In genomic region chr17:82598256-82599011, GRCh38 we compare ENCODE assay signal across 13 cellular contexts. TPM values are rescaled to one million over a fixed set of nuclear protein-coding genes. Genes with fewer than 3 reads are reported as not detected.
A peak's percentile ranks its signal among the peaks of the same experiment; 100 is the strongest.
DNase-seq lines count a peak whose midpoint lies in the region; ATAC-seq, FAIRE-seq and TF ChIP-seq lines count a peak whose summit lies in the region.
"Had no signal": no experiment of that assay in that cellular context is flagged by ENCODE, and none has a peak within 500 bp of the region (broad histone marks: within the 10 kb centered on the region; RNA-seq: fewer than 3 reads in every experiment).

No MANE protein-coding gene starts in this region.

- H3K9me3 ChIP-seq in AG04450 (ENCODE audit: control insufficient read depth, insufficient read depth, low read length) (peaks cover 4% of the 10 kb centered on the region; the same call in 1 of the 2 replicates), HEK293 (ENCODE audit: control insufficient read depth, insufficient read depth, low read depth, low read length) (no peaks in the 10 kb centered on the region), astrocyte (ENCODE audit: insufficient read depth, low read depth, low read length) (no peaks in the 10 kb centered on the region), neural progenitor cell (ENCODE audit: low read depth) (no peaks in the 10 kb centered on the region)
- H3K9me3 ChIP-seq: body of pancreas had no signal

- POLR2A ChIA-PET in AG04450 (lab: Yijun Ruan, JAX), result interaction anchor here (0.6 to 1.1 kb wide), 2 partner anchors 13 to 52 kb away, joined by 5 to 7 read pairs; no protein-coding TSS in a partner anchor
- POLR2A ChIA-PET in HEK293 (lab: Yijun Ruan, JAX), result no interaction called here

- FAIRE-seq in astrocyte (lab: Jason Lieb, UNC), result peak; percentile 72

- H3F3A ChIP-seq in neural progenitor cell (ENCODE audit: low read depth), result peaks cover 9% of the 10 kb centered on the region

- no peak overlapping the region for H3K4me3 Mint-ChIP-seq in astrocyte (ENCODE audit: unreplicated experiment)
- H3K4me3 Mint-ChIP-seq in neural progenitor cell, result no peak overlapping the region
- H3K4me3 Mint-ChIP-seq: CD4-positive, alpha-beta memory T cell had no signal

- H3K27ac ChIP-seq in AG04450 (ENCODE audit: low read depth, low read length) (peak overlapping the region; percentile 52), HEK293 (ENCODE audit: extremely low read depth, low read depth, low read length) (0 out of 2 replicates have a peak overlapping the region, but pooled peaks have one; percentile 16), astrocyte (ENCODE audit: low read depth, low read length) (peak overlapping the region; percentile 79), neural progenitor cell (no peak overlapping the region)
- H3K27ac ChIP-seq: body of pancreas had no signal

- no peaks in the 10 kb centered on the region for H3K27me3 Mint-ChIP-seq in astrocyte (ENCODE audit: low read depth, unreplicated experiment)
- peaks cover 6% of the 10 kb centered on the region for H3K27me3 Mint-ChIP-seq in neural progenitor cell (ENCODE audit: insufficient read depth, low read depth)
- H3K27me3 Mint-ChIP-seq: CD4-positive, alpha-beta memory T cell had no signal

- H3K27me3 ChIP-seq in AG04450 (ENCODE audit: control insufficient read depth, insufficient read depth, low read length), result no peaks in the 10 kb centered on the region
- no peaks in the 10 kb centered on the region for H3K27me3 ChIP-seq in astrocyte (ENCODE audit: insufficient read depth, low read length)
- H3K27me3 ChIP-seq in neural progenitor cell, result no peaks in the 10 kb centered on the region
- H3K27me3 ChIP-seq: body of pancreas had no signal

- peaks cover 3% of the 10 kb centered on the region for H4K20me1 ChIP-seq in astrocyte (ENCODE audit: insufficient read depth, low read length)
- H4K20me1 ChIP-seq in neural progenitor cell (ENCODE audit: low read depth), result peaks cover 13% of the 10 kb centered on the region

- H3K9ac ChIP-seq in astrocyte (ENCODE audit: low read length), result peak overlapping the region; percentile 44
- no peak overlapping the region for H3K9ac ChIP-seq in neural progenitor cell

- peaks cover 30 to 96% of the 10 kb centered on the region in 2 experiments for H3K36me3 ChIP-seq in HEK293 (ENCODE audit: control insufficient read depth in 2 of 2, insufficient read depth in 1 of 2, low read length in 2 of 2)
- peaks cover 4% of the 10 kb centered on the region for H3K36me3 ChIP-seq in astrocyte (ENCODE audit: insufficient read depth, low read length)
- no peaks in the 10 kb centered on the region for H3K36me3 ChIP-seq in neural progenitor cell

- H3K9me3 Mint-ChIP-seq in astrocyte (ENCODE audit: unreplicated experiment), result no peaks in the 10 kb centered on the region
- H3K9me3 Mint-ChIP-seq in neural progenitor cell, result no peaks in the 10 kb centered on the region
- H3K9me3 Mint-ChIP-seq: CD4-positive, alpha-beta memory T cell had no signal

- H3K79me2 ChIP-seq in astrocyte (ENCODE audit: insufficient read depth, low read length) (peaks cover 48% of the 10 kb centered on the region), neural progenitor cell (ENCODE audit: low read depth) (peaks cover 7% of the 10 kb centered on the region)

- H3K4me1 ChIP-seq in HEK293 (ENCODE audit: control insufficient read depth, insufficient read depth, low read length) (peaks cover 2% of the 10 kb centered on the region), astrocyte (ENCODE audit: insufficient read depth, low read length) (peaks cover 27% of the 10 kb centered on the region), neural progenitor cell (peaks cover 4% of the 10 kb centered on the region)

- TF ChIP-seq CTCF in AG04450 (IDR thresholded peaks at IDR 0.05; ENCODE audit: low read depth, low read length), result no peak
- TF ChIP-seq CTCF in HEK293 (tag by site-specific recombination; IDR thresholded peaks at IDR 0.05), result no peak
- no peak for TF ChIP-seq CTCF in astrocyte (IDR thresholded peaks at IDR 0.05; ENCODE audit: insufficient read depth, low read depth, low read length)
- TF ChIP-seq CTCF in neural progenitor cell (IDR thresholded peaks at IDR 0.05), result no peak

- CTCF ChIA-PET in AG04450 (lab: Charles Lee), result interaction anchor here (0.6 kb wide), 1 partner anchor 183 kb away, joined by 4 read pairs; no protein-coding TSS in a partner anchor
- CTCF ChIA-PET in HEK293 (lab: Yijun Ruan, JAX), result no interaction called here

- H3K4me1 Mint-ChIP-seq in astrocyte (ENCODE audit: low read depth, unreplicated experiment), result peaks cover 14% of the 10 kb centered on the region
- H3K4me1 Mint-ChIP-seq in neural progenitor cell, result peaks cover 18% of the 10 kb centered on the region

- H3K27ac Mint-ChIP-seq in astrocyte (ENCODE audit: unreplicated experiment) (peak overlapping the region; percentile 5), neural progenitor cell (no peak overlapping the region)

- no peak overlapping the region for H3K4me3 ChIP-seq in AG04450 (ENCODE audit: low read depth, low read length)
- H3K4me3 ChIP-seq in HEK293 (ENCODE audit: low read depth, low read length), result no peak overlapping the region
- H3K4me3 ChIP-seq in astrocyte (ENCODE audit: insufficient read depth, low read depth, low read length), result no peak overlapping the region
- no peak overlapping the region for H3K4me3 ChIP-seq in neural progenitor cell
- H3K4me3 ChIP-seq: body of pancreas had no signal

- peak overlapping the region; percentile 28 for H3K4me2 ChIP-seq in astrocyte (ENCODE audit: low read length)
- H3K4me2 ChIP-seq in neural progenitor cell, result no peak overlapping the region

- peaks cover 26% of the 10 kb centered on the region for H3K36me3 Mint-ChIP-seq in astrocyte (ENCODE audit: low read depth, unreplicated experiment)
- H3K36me3 Mint-ChIP-seq in neural progenitor cell, result peaks cover 35% of the 10 kb centered on the region

- ATAC-seq in GM18498 (IDR thresholded peaks at IDR 0.05; ENCODE audit: unreplicated experiment), result no peak
- ATAC-seq: body of pancreas had no signal

- H2AFZ ChIP-seq in astrocyte (ENCODE audit: low read depth, low read length), result no peak overlapping the region
- no peak overlapping the region for H2AFZ ChIP-seq in neural progenitor cell (replicated peaks)

- DNase-seq in AG04450 (ENCODE audit: low read depth, low spot score) (no peak), astrocyte (ENCODE audit: low read depth) (peak; percentile 75), islet precursor cell (peak; percentile 65), dedifferentiated amniotic fluid mesenchymal stem cell (ENCODE audit: extremely low spot score) (no peak), neural progenitor cell (ENCODE audit: low spot score) (no peak), NCI-H1105 treated with DMSO at 0.1 percent for 48 hours (lab: John Stamatoyannopoulos, UW) (no peak)
- DNase-seq: activated CD8-positive, alpha-beta memory T cell treated with anti-CD3 and anti-CD28 coated beads, Interleukin-2, amount 50 U/mL, for 48 hours; body of pancreas; CD4-positive, alpha-beta memory T cell; NCI-H2081; stimulated activated CD4-positive, alpha-beta T cell treated with anti-CD3 and anti-CD28 coated beads, Interleukin-12 subunit alpha, Interleukin-12 subunit beta, amount 100 ng/mL, for 4 hours had no signal

TF ChIP-seq in HEK293, 187 proteins besides CTCF, POLR2A, EP300 and RAD21 (continues in another document):
- no peak for TF ChIP-seq ZNF239 (tag by site-specific recombination; IDR thresholded peaks at IDR 0.05)
- TF ChIP-seq MEIS1 (CRISPR knock-in tag; IDR thresholded peaks at IDR 0.05; ENCODE audit: borderline replicate concordance), result no peak
- no peak for TF ChIP-seq ZBTB11 (tag by site-specific recombination; conservative IDR thresholded peaks at IDR 0.05; ENCODE audit: low read depth)
- TF ChIP-seq GLI2 (tag by site-specific recombination; IDR thresholded peaks at IDR 0.05; ENCODE audit: borderline replicate concordance, low read depth), result no peak
- no peak for TF ChIP-seq ZNF391 (tag by site-specific recombination; IDR thresholded peaks at IDR 0.05; ENCODE audit: borderline replicate concordance, low read depth)
- peak; percentile 25; the same call in 1 of the 2 replicates for TF ChIP-seq EGR2 (tag by site-specific recombination; IDR thresholded peaks at IDR 0.05; ENCODE audit: low read depth)
- no peak for TF ChIP-seq BCL11A (tag by site-specific recombination; IDR thresholded peaks at IDR 0.05; ENCODE audit: low read depth)
- TF ChIP-seq ZNF214 (tag by site-specific recombination; IDR thresholded peaks at IDR 0.05; ENCODE audit: borderline replicate concordance), result no peak
- peak; percentile 21; the same call in 1 of the 2 replicates for TF ChIP-seq GLIS1 (tag by site-specific recombination; IDR thresholded peaks at IDR 0.05)
- TF ChIP-seq ZBTB21 (tag by site-specific recombination; IDR thresholded peaks at IDR 0.05), result no peak

RNA-seq across cellular contexts. Expression of gene WDR45B, which starts 49.8 kb away (rescaled TPM):
- polyA plus RNA-seq in AG04450 (2011; rRNA removed), result 105 and 108 TPM in 2 replicates
- polyA minus RNA-seq in AG04450 (2011; rRNA and poly(A)+ RNA removed), result 43.0 and 51.4 TPM in 2 replicates
- total RNA-seq in astrocyte (74.3 and 75.4 TPM in 2 replicates), neural progenitor cell (ENCODE audit: low replicate concordance) (110 and 145 TPM in 2 replicates)

Comparison
In these comparisons a context has a peak if more than half of its experiments do, and no peak if none do; other contexts are left out.
1. DNase-seq: peak in astrocyte (single experiment) and islet precursor cell (single experiment); none in AG04450 (single experiment), dedifferentiated amniotic fluid mesenchymal stem cell (single experiment), neural progenitor cell (single experiment) and NCI-H1105 treated with DMSO at 0.1 percent for 48 hours (single experiment).